27 cellular contexts compared by ENCODE assay signal in the genomic region with DNA sequence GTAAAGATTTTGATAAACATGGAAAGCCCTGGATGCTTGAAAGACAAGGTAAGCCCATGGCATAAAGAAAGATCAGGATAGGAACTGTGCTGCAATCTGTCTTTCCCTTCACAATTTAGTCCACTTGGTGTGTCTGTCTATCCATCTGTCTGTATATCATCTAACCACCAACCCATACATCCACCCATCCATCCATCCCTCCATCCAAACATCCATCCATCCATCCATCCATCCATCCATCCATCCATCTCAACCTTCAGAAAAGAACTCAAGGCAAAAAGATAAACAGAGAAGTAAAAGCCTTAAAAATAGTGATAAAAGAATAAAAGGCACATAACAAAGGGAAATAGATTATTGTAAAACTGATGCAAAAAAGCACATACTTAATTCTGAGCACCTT.
"Had no signal": no experiment of that assay in that cellular context is flagged by ENCODE, and none has a peak within 500 bp of the region (broad histone marks: within the 10 kb centered on the region; RNA-seq: fewer than 3 reads in every experiment).

No MANE protein-coding gene starts in this region.

- DNase-seq: colonic mucosa; cortex of kidney; dermis blood vessel endothelial cell; dorsolateral prefrontal cortex; effector CD4-positive, alpha-beta T cell; effector CD8-positive, alpha-beta T cell; effector memory CD4-positive, alpha-beta T cell; effector memory CD8-positive, alpha-beta T cell; endodermal cell; erythroblast; esophagus squamous epithelium; foreskin fibroblast; foreskin keratinocyte; foreskin melanocyte; gastrocnemius medialis; glutamatergic neuron; head of caudate nucleus; heart left ventricle; heart right ventricle had no signal

- FAIRE-seq: colon, endometrium, endothelial cell of umbilical vein, frontal cortex had no signal

- H3K9me3 ChIP-seq: colonic mucosa, esophagus muscularis mucosa, esophagus squamous epithelium, gastrocnemius medialis, gastroesophageal sphincter, heart left ventricle, heart right ventricle had no signal

- H3K27ac ChIP-seq: colonic mucosa, coronary artery, dorsolateral prefrontal cortex, epithelial cell of prostate, esophagus muscularis mucosa, esophagus squamous epithelium, foreskin keratinocyte, gastrocnemius medialis, gastroesophageal sphincter, heart left ventricle, heart right ventricle had no signal

- H3K36me3 ChIP-seq: colonic mucosa, esophagus muscularis mucosa, esophagus squamous epithelium, gastrocnemius medialis, gastroesophageal sphincter, heart left ventricle, heart right ventricle had no signal

- H3K4me3 ChIP-seq: colonic mucosa, coronary artery, dorsolateral prefrontal cortex, esophagus muscularis mucosa, esophagus squamous epithelium, gastrocnemius medialis, gastroesophageal sphincter, heart left ventricle, heart right ventricle had no signal

- H3K4me1 ChIP-seq: colonic mucosa, esophagus muscularis mucosa, esophagus squamous epithelium, foreskin keratinocyte, gastroesophageal sphincter had no signal
